In genomic region chr16:58121132-58121531, GRCh38 we compare ENCODE assay signal across 1 cellular context.
TF ChIP-seq lines count a peak whose summit lies in the region.

No MANE protein-coding gene starts in this region.

TF ChIP-seq in K562, 482 proteins besides CTCF, POLR2A, EP300 and RAD21:
- TF ChIP-seq, protein P1, sequence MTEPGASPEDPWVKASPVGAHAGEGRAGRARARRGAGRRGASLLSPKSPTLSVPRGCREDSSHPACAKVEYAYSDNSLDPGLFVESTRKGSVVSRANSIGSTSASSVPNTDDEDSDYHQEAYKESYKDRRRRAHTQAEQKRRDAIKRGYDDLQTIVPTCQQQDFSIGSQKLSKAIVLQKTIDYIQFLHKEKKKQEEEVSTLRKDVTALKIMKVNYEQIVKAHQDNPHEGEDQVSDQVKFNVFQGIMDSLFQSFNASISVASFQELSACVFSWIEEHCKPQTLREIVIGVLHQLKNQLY (CRISPR knock-in tag; conservative IDR thresholded peaks at IDR 0.05) = no peak
- TF ChIP-seq JUND (IDR thresholded peaks at IDR 0.05; ENCODE audit: borderline replicate concordance, low read depth, low read length) (peak; percentile 18; the same call in 1 of the 2 replicates), JUND (tag; IDR thresholded peaks at IDR 0.05; ENCODE audit: borderline replicate concordance, low read depth, low read length) (no peak), C11orf30 (IDR thresholded peaks at IDR 0.05; ENCODE audit: low read depth) (peak; percentile 96), TAL1 (IDR thresholded peaks at IDR 0.05) (peak; percentile 57; the same call in 1 of the 2 replicates), CBFA2T2 (conservative IDR thresholded peaks at IDR 0.05) (peak; percentile 45), ZNF316 (IDR thresholded peaks at IDR 0.05) (peak; percentile 99), ZBTB1 (CRISPR knock-in tag; IDR thresholded peaks at IDR 0.05; ENCODE audit: borderline replicate concordance, low read depth) (no peak), SRSF3 (IDR thresholded peaks at IDR 0.05; ENCODE audit: insufficient read depth, low read length) (no peak), TFAP4 (CRISPR knock-in tag; IDR thresholded peaks at IDR 0.05; ENCODE audit: borderline replicate concordance) (no peak), ARID1B (IDR thresholded peaks at IDR 0.05) (peak; percentile 60; the same call in 1 of the 2 replicates), RCOR1 (IDR thresholded peaks at IDR 0.05; ENCODE audit: borderline replicate concordance in 1 of 2, low read depth in 2 of 2, low read length in 2 of 2) (peak; percentile 32 to 50; a peak in 1 of 4 replicates), TCF3 (CRISPR knock-in tag; IDR thresholded peaks at IDR 0.05) (peak; percentile 65), CBFA2T3 (IDR thresholded peaks at IDR 0.05) (peak; percentile 77), MAFG (tag; conservative IDR thresholded peaks at IDR 0.05) (peak; percentile 85), NR2C2 (CRISPR knock-in tag; IDR thresholded peaks at IDR 0.05) (peak; percentile 84), NR2C2 (tag; IDR thresholded peaks at IDR 0.05) (peak; percentile 91), NFIC (IDR thresholded peaks at IDR 0.05) (peak; percentile 20; the same call in 1 of the 2 replicates), KAT2B (IDR thresholded peaks at IDR 0.05; ENCODE audit: low read depth, low read length) (no peak), MAFK (IDR thresholded peaks at IDR 0.05; ENCODE audit: low read length) (peak; percentile 85), NRF1 (conservative IDR thresholded peaks at IDR 0.05 in 1 of 2, IDR thresholded peaks at IDR 0.05 in 1 of 2) (peak; percentile 66 to 72), CXXC5 (CRISPR knock-in tag; IDR thresholded peaks at IDR 0.05) (peak; percentile 35), ZNF592 (IDR thresholded peaks at IDR 0.05) (peak; percentile 25; the same call in 1 of the 2 replicates), CREB1 (IDR thresholded peaks at IDR 0.05) (no peak), CREB1 (CRISPR knock-in tag; IDR thresholded peaks at IDR 0.05) (no peak), CEBPB (tag; IDR thresholded peaks at IDR 0.05) (no peak), TEAD4 (IDR thresholded peaks at IDR 0.05; ENCODE audit: low read length) (peak; percentile 29; the same call in 1 of the 2 replicates), TEAD4 (CRISPR knock-in tag; IDR thresholded peaks at IDR 0.05; ENCODE audit: borderline replicate concordance) (no peak), MAFF (IDR thresholded peaks at IDR 0.05; ENCODE audit: low read length) (peak; percentile 88), POLR2AphosphoS5 (IDR thresholded peaks at IDR 0.05; ENCODE audit: control insufficient read depth, insufficient read depth, low read depth, low read length) (peak; percentile 38; the same call in 1 of the 2 replicates), MXI1 (IDR thresholded peaks at IDR 0.05; ENCODE audit: low read depth, low read length) (0 out of 2 replicates have a peak, but pooled peaks have one; percentile 45), GABPA (tag; conservative IDR thresholded peaks at IDR 0.05; ENCODE audit: low read depth) (peak; percentile 61; the same call in 1 of the 2 replicates), POU5F1 (IDR thresholded peaks at IDR 0.05; ENCODE audit: borderline replicate concordance, low read depth, low read length, partially characterized antibody) (no peak), HDAC1 (IDR thresholded peaks at IDR 0.05) (0 out of 4 replicates have a peak, but pooled peaks of 1 of the 2 experiments have one; percentile 30), NR2C1 (IDR thresholded peaks at IDR 0.05) (peak; percentile 94), NR2C1 (tag; IDR thresholded peaks at IDR 0.05) (peak; percentile 95), FOXP4 (CRISPR knock-in tag; IDR thresholded peaks at IDR 0.05; ENCODE audit: borderline replicate concordance) (no peak), ZNF778 (CRISPR knock-in tag; IDR thresholded peaks at IDR 0.05) (no peak), CTBP1 (IDR thresholded peaks at IDR 0.05; ENCODE audit: borderline replicate concordance) (0 out of 2 replicates have a peak, but pooled peaks have one; percentile 11)
- TF ChIP-seq, protein P2, sequence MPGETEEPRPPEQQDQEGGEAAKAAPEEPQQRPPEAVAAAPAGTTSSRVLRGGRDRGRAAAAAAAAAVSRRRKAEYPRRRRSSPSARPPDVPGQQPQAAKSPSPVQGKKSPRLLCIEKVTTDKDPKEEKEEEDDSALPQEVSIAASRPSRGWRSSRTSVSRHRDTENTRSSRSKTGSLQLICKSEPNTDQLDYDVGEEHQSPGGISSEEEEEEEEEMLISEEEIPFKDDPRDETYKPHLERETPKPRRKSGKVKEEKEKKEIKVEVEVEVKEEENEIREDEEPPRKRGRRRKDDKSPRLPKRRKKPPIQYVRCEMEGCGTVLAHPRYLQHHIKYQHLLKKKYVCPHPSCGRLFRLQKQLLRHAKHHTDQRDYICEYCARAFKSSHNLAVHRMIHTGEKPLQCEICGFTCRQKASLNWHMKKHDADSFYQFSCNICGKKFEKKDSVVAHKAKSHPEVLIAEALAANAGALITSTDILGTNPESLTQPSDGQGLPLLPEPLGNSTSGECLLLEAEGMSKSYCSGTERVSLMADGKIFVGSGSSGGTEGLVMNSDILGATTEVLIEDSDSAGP (CRISPR knock-in tag; IDR thresholded peaks at IDR 0.05) = no peak
- TF ChIP-seq, protein P3, sequence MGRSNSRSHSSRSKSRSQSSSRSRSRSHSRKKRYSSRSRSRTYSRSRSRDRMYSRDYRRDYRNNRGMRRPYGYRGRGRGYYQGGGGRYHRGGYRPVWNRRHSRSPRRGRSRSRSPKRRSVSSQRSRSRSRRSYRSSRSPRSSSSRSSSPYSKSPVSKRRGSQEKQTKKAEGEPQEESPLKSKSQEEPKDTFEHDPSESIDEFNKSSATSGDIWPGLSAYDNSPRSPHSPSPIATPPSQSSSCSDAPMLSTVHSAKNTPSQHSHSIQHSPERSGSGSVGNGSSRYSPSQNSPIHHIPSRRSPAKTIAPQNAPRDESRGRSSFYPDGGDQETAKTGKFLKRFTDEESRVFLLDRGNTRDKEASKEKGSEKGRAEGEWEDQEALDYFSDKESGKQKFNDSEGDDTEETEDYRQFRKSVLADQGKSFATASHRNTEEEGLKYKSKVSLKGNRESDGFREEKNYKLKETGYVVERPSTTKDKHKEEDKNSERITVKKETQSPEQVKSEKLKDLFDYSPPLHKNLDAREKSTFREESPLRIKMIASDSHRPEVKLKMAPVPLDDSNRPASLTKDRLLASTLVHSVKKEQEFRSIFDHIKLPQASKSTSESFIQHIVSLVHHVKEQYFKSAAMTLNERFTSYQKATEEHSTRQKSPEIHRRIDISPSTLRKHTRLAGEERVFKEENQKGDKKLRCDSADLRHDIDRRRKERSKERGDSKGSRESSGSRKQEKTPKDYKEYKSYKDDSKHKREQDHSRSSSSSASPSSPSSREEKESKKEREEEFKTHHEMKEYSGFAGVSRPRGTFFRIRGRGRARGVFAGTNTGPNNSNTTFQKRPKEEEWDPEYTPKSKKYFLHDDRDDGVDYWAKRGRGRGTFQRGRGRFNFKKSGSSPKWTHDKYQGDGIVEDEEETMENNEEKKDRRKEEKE (IDR thresholded peaks at IDR 0.05; ENCODE audit: borderline replicate concordance in 1 of 2, control insufficient read depth in 1 of 2, low read depth in 2 of 2, low read length in 1 of 2) = no peak
- TF ChIP-seq, protein P4, sequence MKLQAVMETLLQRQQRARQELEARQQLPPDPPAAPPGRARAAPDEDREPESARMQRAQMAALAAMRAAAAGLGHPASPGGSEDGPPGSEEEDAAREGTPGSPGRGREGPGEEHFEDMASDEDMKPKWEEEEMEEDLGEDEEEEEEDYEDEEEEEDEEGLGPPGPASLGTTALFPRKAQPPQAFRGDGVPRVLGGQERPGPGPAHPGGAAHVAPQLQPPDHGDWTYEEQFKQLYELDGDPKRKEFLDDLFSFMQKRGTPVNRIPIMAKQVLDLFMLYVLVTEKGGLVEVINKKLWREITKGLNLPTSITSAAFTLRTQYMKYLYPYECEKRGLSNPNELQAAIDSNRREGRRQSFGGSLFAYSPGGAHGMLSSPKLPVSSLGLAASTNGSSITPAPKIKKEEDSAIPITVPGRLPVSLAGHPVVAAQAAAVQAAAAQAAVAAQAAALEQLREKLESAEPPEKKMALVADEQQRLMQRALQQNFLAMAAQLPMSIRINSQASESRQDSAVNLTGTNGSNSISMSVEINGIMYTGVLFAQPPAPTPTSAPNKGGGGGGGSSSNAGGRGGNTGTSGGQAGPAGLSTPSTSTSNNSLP (IDR thresholded peaks at IDR 0.05; ENCODE audit: borderline replicate concordance, low read depth, low read length) = peak; percentile 57; the same call in 1 of the 2 replicates
TF ChIP-seq in K562: peak in this region for 25.
